In genomic region chr19:54272187-54272586, GRCh38 we compare ENCODE assay signal across 11 cellular contexts. TPM values are rescaled to one million over a fixed set of nuclear protein-coding genes. Genes with fewer than 3 reads are reported as not detected.
"Had no signal": no experiment of that assay in that cellular context is flagged by ENCODE, and none has a peak within 500 bp of the region (broad histone marks: within the 10 kb centered on the region; RNA-seq: fewer than 3 reads in every experiment).

No MANE protein-coding gene starts in this region.

RNA-seq across cellular contexts. Expression of gene LILRB2, which starts 8.7 kb away (rescaled TPM):
- total RNA-seq: dermis blood vessel endothelial cell, endothelial cell of umbilical vein, epithelial cell of proximal tubule, fibroblast of lung, foreskin keratinocyte, hepatocyte, kidney epithelial cell, lung microvascular endothelial cell, progenitor cell of endocrine pancreas had no signal
- polyA plus RNA-seq: endothelial cell of umbilical vein, fibroblast of lung, foreskin keratinocyte, hepatocyte, neural cell had no signal

RNA-seq across cellular contexts. Expression of gene LILRB5, which starts 15.1 kb away (rescaled TPM):
- total RNA-seq: dermis blood vessel endothelial cell, endothelial cell of umbilical vein, epithelial cell of proximal tubule, fibroblast of lung, foreskin keratinocyte, lung microvascular endothelial cell, progenitor cell of endocrine pancreas had no signal
- polyA plus RNA-seq: endothelial cell of umbilical vein, fibroblast of lung, foreskin keratinocyte, neural cell had no signal

RNA-seq across cellular contexts. Expression of gene LILRA6, which starts 29.6 kb away (rescaled TPM):
- total RNA-seq: dermis blood vessel endothelial cell, endothelial cell of umbilical vein, epithelial cell of proximal tubule, fibroblast of lung, foreskin keratinocyte, hepatocyte, kidney epithelial cell, lung microvascular endothelial cell, progenitor cell of endocrine pancreas had no signal
- polyA plus RNA-seq: endothelial cell of umbilical vein, fibroblast of lung, foreskin keratinocyte, neural cell had no signal

RNA-seq across cellular contexts. Expression of gene LILRA5, which starts 40.8 kb away (rescaled TPM):
- total RNA-seq: cerebellum, dermis blood vessel endothelial cell, endothelial cell of umbilical vein, epithelial cell of proximal tubule, fibroblast of lung, foreskin keratinocyte, hepatocyte, lung microvascular endothelial cell, progenitor cell of endocrine pancreas had no signal
- polyA plus RNA-seq: endothelial cell of umbilical vein, fibroblast of lung, foreskin keratinocyte, hepatocyte, neural cell had no signal

RNA-seq across cellular contexts. Expression of gene LILRB3, which starts 49.4 kb away (rescaled TPM):
- total RNA-seq: dermis blood vessel endothelial cell, endothelial cell of umbilical vein, epithelial cell of proximal tubule, fibroblast of lung, foreskin keratinocyte, hepatocyte, lung microvascular endothelial cell had no signal
- polyA plus RNA-seq: endothelial cell of umbilical vein, fibroblast of lung, neural cell had no signal
